In genomic region chr1:169348356-169349036, GRCh38 we compare ENCODE assay signal across 9 cellular contexts. TPM values are rescaled to one million over a fixed set of nuclear protein-coding genes. Genes with fewer than 3 reads are reported as not detected.
A peak's percentile ranks its signal among the peaks of the same experiment; 100 is the strongest.
DNase-seq lines count a peak whose midpoint lies in the region; ATAC-seq and TF ChIP-seq lines count a peak whose summit lies in the region.
"Had no signal": no experiment of that assay in that cellular context is flagged by ENCODE, and none has a peak within 500 bp of the region (broad histone marks: within the 10 kb centered on the region; RNA-seq: fewer than 3 reads in every experiment).

No MANE protein-coding gene starts in this region.

- no peaks in the 10 kb centered on the region for H3K27me3 Mint-ChIP-seq in mesothelial cell of epicardium (ENCODE audit: low read depth)
- H3K27me3 Mint-ChIP-seq: T-cell had no signal

- H3K4me1 ChIP-seq in HAP-1 = no peaks in the 10 kb centered on the region

- H3K27ac Mint-ChIP-seq in mesothelial cell of epicardium = no peak overlapping the region
- H3K27ac Mint-ChIP-seq: T-cell had no signal

- TF ChIP-seq CTCF in choroid plexus epithelial cell (conservative IDR thresholded peaks at IDR 0.05; ENCODE audit: low read depth, low read length) (peak; percentile 73), mesothelial cell of epicardium (IDR thresholded peaks at IDR 0.05; ENCODE audit: unreplicated experiment) (peak; percentile 93)

- in situ Hi-C loops in HAP-1 (cut with MboI; ENCODE audit: low sequenced_read_pairs) = loop anchor here (25.0 kb wide), 1 partner anchor 736 kb away; no protein-coding TSS in a partner anchor

- H3K36me3 Mint-ChIP-seq in mesothelial cell of epicardium = peaks cover 14% of the 10 kb centered on the region
- H3K36me3 Mint-ChIP-seq: T-cell had no signal

- DNase-seq in COR-L47 (lab: John Stamatoyannopoulos, UW) (peak; percentile 14), HAP-1 (ENCODE audit: low spot score in 2 of 2) (peak; percentile 39 to 45), NOMO-1 treated with DMSO at 0.1 percent for 48 hours (lab: John Stamatoyannopoulos, UW; ENCODE audit: unreplicated experiment) (peak; percentile 12), choroid plexus epithelial cell (ENCODE audit: low read depth) (peak; percentile 82), mesothelial cell of epicardium (ENCODE audit: low spot score in 2 of 2, unreplicated experiment in 2 of 2) (no peak)

- H3K4me3 ChIP-seq in HAP-1 = no peak overlapping the region
- no peak overlapping the region for H3K4me3 ChIP-seq in choroid plexus epithelial cell (ENCODE audit: low read depth, low read length)

- H3K9me3 Mint-ChIP-seq in mesothelial cell of epicardium = peaks cover 21% of the 10 kb centered on the region
- H3K9me3 Mint-ChIP-seq: T-cell had no signal

- ATAC-seq in GM21528 (IDR thresholded peaks at IDR 0.05; ENCODE audit: low FRiP score, unreplicated experiment) (no peak), HG03342 (IDR thresholded peaks at IDR 0.05; ENCODE audit: unreplicated experiment) (no peak), GM21526 (IDR thresholded peaks at IDR 0.05; ENCODE audit: low FRiP score, unreplicated experiment) (no peak)

- H3K36me3 ChIP-seq in HAP-1 (replicated peaks) = no peaks in the 10 kb centered on the region

- H3K9me3 ChIP-seq in HAP-1 = no peaks in the 10 kb centered on the region

- H3K27me3 ChIP-seq in HAP-1 (ENCODE audit: low read depth) = no peaks in the 10 kb centered on the region

- H3K4me3 Mint-ChIP-seq in mesothelial cell of epicardium = no peak overlapping the region
- H3K4me3 Mint-ChIP-seq: T-cell had no signal

- H3K4me1 Mint-ChIP-seq in mesothelial cell of epicardium = peaks cover 1% of the 10 kb centered on the region

RNA-seq across cellular contexts. Expression of gene NME7, which starts 19.1 kb away (rescaled TPM):
- total RNA-seq in mesothelial cell of epicardium = 25.6 to 31.9 TPM (median 28.9 TPM) in 3 replicates

RNA-seq across cellular contexts. Expression of gene BLZF1, which starts 19.5 kb away (rescaled TPM):
- 19.1 to 21.5 TPM (median 21.5 TPM) in 3 replicates for total RNA-seq in mesothelial cell of epicardium

Comparison
In these comparisons a context has a peak if more than half of its experiments do, and no peak if none do; other contexts are left out.
1. DNase-seq: peak in COR-L47 (single experiment), HAP-1 (2 of 2), NOMO-1 treated with DMSO at 0.1 percent for 48 hours (single experiment) and choroid plexus epithelial cell (single experiment); none in mesothelial cell of epicardium (0 of 2).